In genomic region chr2:33598472-33599174, GRCh38 we compare ENCODE assay signal across 8 cellular contexts. TPM values are rescaled to one million over a fixed set of nuclear protein-coding genes. Genes with fewer than 3 reads are reported as not detected.
DNase-seq lines count a peak whose midpoint lies in the region; TF ChIP-seq lines count a peak whose summit lies in the region.

No MANE protein-coding gene starts in this region.

- H3K36me3 ChIP-seq in effector memory CD4-positive, alpha-beta T cell (ENCODE audit: control insufficient read depth, insufficient read depth, low read length) = peaks cover 6% of the 10 kb centered on the region

- peaks cover 15% of the 10 kb centered on the region for H3K4me1 Mint-ChIP-seq in mesothelial cell of epicardium
- peaks cover 38% of the 10 kb centered on the region for H3K4me1 Mint-ChIP-seq in stimulated activated naive CD8-positive, alpha-beta T cell treated with anti-CD3 and anti-CD28 coated beads, Interleukin-15, Interleukin-2, amounts not matched to agents 100 ng/mL and 50 ng/mL, for 24 hours (ENCODE audit: low read depth)

- H3K9me3 ChIP-seq in effector memory CD4-positive, alpha-beta T cell (ENCODE audit: control insufficient read depth, low read length) = no peaks in the 10 kb centered on the region

- H3K9me3 Mint-ChIP-seq in mesothelial cell of epicardium = no peaks in the 10 kb centered on the region
- H3K9me3 Mint-ChIP-seq in stimulated activated naive CD8-positive, alpha-beta T cell treated with anti-CD3 and anti-CD28 coated beads, Interleukin-15, Interleukin-2, amounts not matched to agents 100 ng/mL and 50 ng/mL, for 24 hours = no peaks in the 10 kb centered on the region

- H3K27me3 ChIP-seq in effector memory CD4-positive, alpha-beta T cell (replicated peaks; ENCODE audit: control insufficient read depth, insufficient read depth, low read length, poor library complexity, severe bottlenecking) = no peaks in the 10 kb centered on the region

- peak overlapping the region; percentile 78 for H3K27ac ChIP-seq in effector memory CD4-positive, alpha-beta T cell (ENCODE audit: insufficient read depth, low read length, poor library complexity, severe bottlenecking)

- DNase-seq in NCI-H1105 treated with DMSO at 0.1 percent for 48 hours (lab: John Stamatoyannopoulos, UW) (peak; percentile 19), NCI-H1105 (lab: John Stamatoyannopoulos, UW) (no peak), HCEC 1CT (peak; percentile 47), LNCaP clone FGC (ENCODE audit: low read depth) (no peak), mesothelial cell of epicardium (ENCODE audit: low spot score in 2 of 2, unreplicated experiment in 2 of 2) (peak; percentile 26 to 41)
- peak; percentile 69 for DNase-seq in activated CD4-positive, alpha-beta T cell treated with anti-CD3 and anti-CD28 coated beads for 48 hours
- DNase-seq in effector memory CD4-positive, alpha-beta T cell = peak; percentile 6 to 40 (median 10)

- H3K4me3 Mint-ChIP-seq in mesothelial cell of epicardium = peak overlapping the region; percentile 90
- H3K4me3 Mint-ChIP-seq in stimulated activated naive CD8-positive, alpha-beta T cell treated with anti-CD3 and anti-CD28 coated beads, Interleukin-15, Interleukin-2, amounts not matched to agents 100 ng/mL and 50 ng/mL, for 24 hours = peak overlapping the region; percentile 100

- peak overlapping the region; percentile 99 for H3K4me3 ChIP-seq in LNCaP clone FGC (ENCODE audit: low read depth, low read length)
- H3K4me3 ChIP-seq in effector memory CD4-positive, alpha-beta T cell (ENCODE audit: insufficient read depth, low read depth, low read length, poor library complexity, severe bottlenecking) = peak overlapping the region; percentile 80

- H3K36me3 Mint-ChIP-seq in mesothelial cell of epicardium = peaks cover 6% of the 10 kb centered on the region
- peaks cover 15% of the 10 kb centered on the region for H3K36me3 Mint-ChIP-seq in stimulated activated naive CD8-positive, alpha-beta T cell treated with anti-CD3 and anti-CD28 coated beads, Interleukin-15, Interleukin-2, amounts not matched to agents 100 ng/mL and 50 ng/mL, for 24 hours (ENCODE audit: low read depth)

- TF ChIP-seq CTCF in LNCaP clone FGC (IDR thresholded peaks at IDR 0.05; ENCODE audit: control insufficient read depth, extremely low read depth, insufficient read depth) = no peak
- TF ChIP-seq CTCF in mesothelial cell of epicardium (IDR thresholded peaks at IDR 0.05; ENCODE audit: unreplicated experiment) = no peak

- peaks cover 8% of the 10 kb centered on the region for H3K4me1 ChIP-seq in effector memory CD4-positive, alpha-beta T cell (ENCODE audit: control insufficient read depth, insufficient read depth, low read length, poor library complexity, severe bottlenecking)

- no peaks in the 10 kb centered on the region for H3K27me3 Mint-ChIP-seq in mesothelial cell of epicardium (ENCODE audit: low read depth)
- no peaks in the 10 kb centered on the region for H3K27me3 Mint-ChIP-seq in stimulated activated naive CD8-positive, alpha-beta T cell treated with anti-CD3 and anti-CD28 coated beads, Interleukin-15, Interleukin-2, amounts not matched to agents 100 ng/mL and 50 ng/mL, for 24 hours

- H3K27ac Mint-ChIP-seq in mesothelial cell of epicardium = peak overlapping the region; percentile 97
- peak overlapping the region; percentile 99 for H3K27ac Mint-ChIP-seq in stimulated activated naive CD8-positive, alpha-beta T cell treated with anti-CD3 and anti-CD28 coated beads, Interleukin-15, Interleukin-2, amounts not matched to agents 100 ng/mL and 50 ng/mL, for 24 hours

RNA-seq across cellular contexts. Expression of gene FAM98A, which starts 0.5 kb away (rescaled TPM):
- 29.4 to 33.2 TPM (median 32.8 TPM) in 3 replicates for total RNA-seq in mesothelial cell of epicardium

Comparison
In these comparisons a context has a peak if more than half of its experiments do, and no peak if none do; other contexts are left out.
1. DNase-seq: peak in NCI-H1105 treated with DMSO at 0.1 percent for 48 hours (single experiment), HCEC 1CT (single experiment), activated CD4-positive, alpha-beta T cell treated with anti-CD3 and anti-CD28 coated beads for 48 hours (single experiment), effector memory CD4-positive, alpha-beta T cell (3 of 3) and mesothelial cell of epicardium (2 of 2); none in NCI-H1105 (single experiment) and LNCaP clone FGC (single experiment).